ENCODE assay signal across 27 cellular contexts in genomic region chr11:98110030-98110429, GRCh38.
DNase-seq lines count a peak whose midpoint lies in the region; ATAC-seq, FAIRE-seq and TF ChIP-seq lines count a peak whose summit lies in the region.
"Had no signal": no experiment of that assay in that cellular context is flagged by ENCODE, and none has a peak within 500 bp of the region (broad histone marks: within the 10 kb centered on the region; RNA-seq: fewer than 3 reads in every experiment).

No MANE protein-coding gene starts in this region.

- intact Hi-C loops in K562 (cut with micrococcal nuclease), result no loop called here

- H3K27me3 ChIP-seq in Karpas-422 (ENCODE audit: low read length) (no peaks in the 10 kb centered on the region), K562 (ENCODE audit: control insufficient read depth in 2 of 2, insufficient read depth in 2 of 2, low read length in 2 of 2) (no peaks in the 10 kb centered on the region), neural cell (ENCODE audit: insufficient read depth, low read depth, low read length) (no peaks in the 10 kb centered on the region)
- H3K27me3 ChIP-seq: BE2C, BLaER1 had no signal

- H3K27ac ChIP-seq in Karpas-422 (ENCODE audit: low read length) (no peak overlapping the region), K562 (ENCODE audit: extremely low read depth, low read depth, low read length) (no peak overlapping the region), neural cell (ENCODE audit: low read length) (peak overlapping the region; percentile 29), RWPE1 (no peak overlapping the region)
- H3K27ac ChIP-seq: BLaER1 had no signal

- POLR2A ChIA-PET in K562 (lab: Yijun Ruan, JAX), result no interaction called here
- POLR2A ChIA-PET in RWPE1 (lab: Yijun Ruan, JAX; ENCODE audit: low non-redundant PET), result no interaction called here

- H3K9me2 ChIP-seq in Karpas-422 (replicated peaks; ENCODE audit: insufficient read depth, low read length) (no peaks in the 10 kb centered on the region), neural cell (ENCODE audit: insufficient read depth, low read length) (no peaks in the 10 kb centered on the region)

- FAIRE-seq in K562 (lab: Jason Lieb, UNC), result no peak
- FAIRE-seq: A204.1, GM12878, GM12892, GM18507 had no signal

- TF ChIP-seq RAD21 in K562 (CRISPR knock-in tag; conservative IDR thresholded peaks at IDR 0.05 in 1 of 2, IDR thresholded peaks at IDR 0.05 in 1 of 2) (no peak), neural cell (conservative IDR thresholded peaks at IDR 0.05) (no peak)

- no peaks in the 10 kb centered on the region for H3K9me1 ChIP-seq in K562 (ENCODE audit: control insufficient read depth, insufficient read depth, low read length)

- no TSS peak for BruUV-seq in K562 (replicated peaks; lab: Mats Ljungman, UMichigan)

- H2AFZ ChIP-seq in Karpas-422 (ENCODE audit: low read length) (0 out of 2 replicates have a peak overlapping the region, but pooled peaks have one; percentile 4), K562 (ENCODE audit: low read depth, low read length) (peak overlapping the region; percentile 51; the same call in 1 of the 2 replicates), neural cell (ENCODE audit: low read depth, low read length) (no peak overlapping the region)

- CTCF ChIA-PET in K562 (lab: Yijun Ruan, JAX; ENCODE audit: low intra/inter-chr PET ratio) (no interaction called here), RWPE1 (lab: Yijun Ruan, JAX) (interaction anchor here (0.5 kb wide), 1 partner anchor 1646 kb away, joined by 5 read pairs; no protein-coding TSS in a partner anchor)

- WGBS in K562 (ENCODE audit: insufficient coverage, low coverage, missing lambda C conversion rate), result 60% methylated on average over 5 of the region's 5 CpGs

- H3K9me3 ChIP-seq in Karpas-422 (ENCODE audit: low read length) (peaks cover 62% of the 10 kb centered on the region), K562 (replicated peaks; ENCODE audit: control insufficient read depth, insufficient read depth, low read depth, low read length) (no peaks in the 10 kb centered on the region), neural cell (ENCODE audit: low read length) (no peaks in the 10 kb centered on the region)
- H3K9me3 ChIP-seq: BE2C, BLaER1 had no signal

- no peaks in the 10 kb centered on the region for H3K36me3 ChIP-seq in Karpas-422 (ENCODE audit: insufficient read depth, low read length)
- H3K36me3 ChIP-seq in K562 (ENCODE audit: control insufficient read depth, insufficient read depth, low read length), result no peaks in the 10 kb centered on the region
- H3K36me3 ChIP-seq in neural cell (ENCODE audit: insufficient read depth, low read length), result no peaks in the 10 kb centered on the region
- H3K36me3 ChIP-seq: BE2C, BLaER1 had no signal

- DNase-seq in Karpas-422 (no peak), K562 (ENCODE audit: extremely low read depth in 1 of 4, low spot score in 3 of 4) (no peak), OCI-M2 (lab: John Stamatoyannopoulos, UW; ENCODE audit: unreplicated experiment) (no peak), RWPE1 (ENCODE audit: low spot score) (no peak)
- no peak for DNase-seq in stimulated activated CD4-positive, alpha-beta T cell treated with anti-CD3 and anti-CD28 coated beads, Interleukin-12 subunit alpha, Interleukin-12 subunit beta, amount 100 ng/mL, for 4 hours
- DNase-seq: 8988T; ACHN; BE2C; C1 segment of cervical spinal cord; CD4-positive, alpha-beta memory T cell; CD4-positive, CD25-positive, alpha-beta regulatory T cell; CD8-positive, alpha-beta memory T cell; COR-L47; DMS 273 treated with DMSO at 0.1 percent for 48 hours; DMS153; DMS53; DMS79; DND-41; EL; GDM1 had no signal

- in situ Hi-C loops in K562 (cut with MboI), result no loop called here

- ATAC-seq in K562 (peak; percentile 39; the same call in 1 of the 3 replicates), GM18517 (IDR thresholded peaks at IDR 0.05; ENCODE audit: unreplicated experiment) (no peak)
- ATAC-seq: GM12878 had no signal

- H3K79me2 ChIP-seq in Karpas-422 (ENCODE audit: low read length) (no peaks in the 10 kb centered on the region), K562 (ENCODE audit: control insufficient read depth, insufficient read depth, low read length) (no peaks in the 10 kb centered on the region), neural cell (replicated peaks; ENCODE audit: insufficient read depth, low read length) (no peaks in the 10 kb centered on the region)

- H3K4me1 ChIP-seq in Karpas-422 (ENCODE audit: low read length) (no peaks in the 10 kb centered on the region), K562 (replicated peaks in 1 of 2; ENCODE audit: control insufficient read depth in 2 of 2, insufficient read depth in 2 of 2, low read length in 2 of 2) (no peaks in the 10 kb centered on the region)
- H3K4me1 ChIP-seq: BLaER1 had no signal

- H3K4me2 ChIP-seq in Karpas-422 (ENCODE audit: low read depth, low read length, poor library complexity, severe bottlenecking), result no peak overlapping the region
- H3K4me2 ChIP-seq in K562 (ENCODE audit: insufficient read depth, low read length), result no peak overlapping the region
- no peak overlapping the region for H3K4me2 ChIP-seq in neural cell (ENCODE audit: low read length)
- H3K4me2 ChIP-seq: BLaER1 had no signal

- TF ChIP-seq EP300 in K562 (IDR thresholded peaks at IDR 0.05; ENCODE audit: low read length), result no peak
- peak; percentile 100 for TF ChIP-seq EP300 in neural cell (conservative IDR thresholded peaks at IDR 0.05; ENCODE audit: poor library complexity, severe bottlenecking)

- no peak for TF ChIP-seq POLR2A in K562 (conservative IDR thresholded peaks at IDR 0.05)

- H4K20me1 ChIP-seq in Karpas-422 (ENCODE audit: insufficient read depth, low read depth, low read length), result no peaks in the 10 kb centered on the region
- no peaks in the 10 kb centered on the region for H4K20me1 ChIP-seq in K562 (replicated peaks; ENCODE audit: control insufficient read depth, insufficient read depth, low read length)
- H4K20me1 ChIP-seq in neural cell (ENCODE audit: insufficient read depth), result no peaks in the 10 kb centered on the region
- H4K20me1 ChIP-seq: BLaER1 had no signal

- no peaks in the 10 kb centered on the region for H3F3A ChIP-seq in neural cell (ENCODE audit: insufficient read depth, low read length, poor library complexity, severe bottlenecking)

- no peak overlapping the region for H3K9ac ChIP-seq in Karpas-422 (ENCODE audit: low read length)
- H3K9ac ChIP-seq in K562 (ENCODE audit: insufficient read depth in 1 of 2, low read depth in 2 of 2, low read length in 2 of 2), result no peak overlapping the region
- H3K9ac ChIP-seq in neural cell (ENCODE audit: low read length), result no peak overlapping the region
- H3K9ac ChIP-seq: BLaER1 had no signal

- H3K4me3 ChIP-seq in Karpas-422 (ENCODE audit: low read length) (no peak overlapping the region), K562 (no peak overlapping the region), neural cell (ENCODE audit: low read length) (no peak overlapping the region)
- H3K4me3 ChIP-seq: BLaER1, GM12878 had no signal

- TF ChIP-seq CTCF in K562 (IDR thresholded peaks at IDR 0.05 in 2 of 3, conservative IDR thresholded peaks at IDR 0.05 in 1 of 3; ENCODE audit: insufficient read depth in 2 of 3, low read depth in 1 of 3, low read length in 3 of 3), result no peak
- no peak for TF ChIP-seq CTCF in neural cell (IDR thresholded peaks at IDR 0.05; ENCODE audit: poor library complexity, severe bottlenecking)
- TF ChIP-seq CTCF in RWPE1 (conservative IDR thresholded peaks at IDR 0.05; ENCODE audit: low read depth), result no peak

TF ChIP-seq in neural cell, 6 proteins besides CTCF, POLR2A, EP300 and RAD21:
- peak; percentile 100 for TF ChIP-seq POLR2AphosphoS5 (IDR thresholded peaks at IDR 0.05)
- TF ChIP-seq REST (IDR thresholded peaks at IDR 0.05; ENCODE audit: borderline replicate concordance), result no peak
